In the genomic region with DNA sequence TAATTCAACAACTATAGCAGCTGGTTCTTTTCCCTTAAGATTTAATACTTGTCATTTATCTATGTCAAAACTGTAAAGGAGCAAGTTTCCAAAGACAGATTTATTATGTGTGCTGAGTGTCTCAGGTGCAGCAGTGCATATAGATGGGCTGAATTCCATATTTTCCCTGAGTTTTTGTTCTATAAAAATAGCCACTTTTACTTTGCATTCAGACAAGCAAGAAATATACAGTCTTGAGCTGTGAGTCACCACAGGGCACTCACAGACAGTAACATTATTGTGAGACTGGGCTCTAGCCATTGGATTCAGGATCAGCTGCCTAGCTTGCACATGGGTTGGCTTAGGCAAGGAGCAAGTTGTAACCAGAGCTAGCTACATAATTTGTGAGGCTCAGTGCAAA, we compare ENCODE assay signal across 11 cellular contexts.
DNase-seq lines count a peak whose midpoint lies in the region; FAIRE-seq and TF ChIP-seq lines count a peak whose summit lies in the region.
"Had no signal": no experiment of that assay in that cellular context is flagged by ENCODE, and none has a peak within 500 bp of the region (broad histone marks: within the 10 kb centered on the region; RNA-seq: fewer than 3 reads in every experiment).

No MANE protein-coding gene starts in this region.

- H3K27me3 ChIP-seq in adipocyte (replicated peaks; ENCODE audit: control insufficient read depth, insufficient read depth, low read length) (peaks cover 30% of the 10 kb centered on the region), stomach (no peaks in the 10 kb centered on the region)
- H3K27me3 ChIP-seq: gastrocnemius medialis, thyroid gland had no signal

- peak; percentile 45 for FAIRE-seq in H54 (lab: Jason Lieb, UNC)

- H3K36me3 ChIP-seq in adipocyte (ENCODE audit: control insufficient read depth, insufficient read depth, low read length, severe bottlenecking) (no peaks in the 10 kb centered on the region), stomach (no peaks in the 10 kb centered on the region)
- H3K36me3 ChIP-seq: gastrocnemius medialis, thyroid gland had no signal

- H3K4me1 ChIP-seq in adipocyte (ENCODE audit: control insufficient read depth, insufficient read depth, low read length) (peaks cover 11% of the 10 kb centered on the region), stomach (peaks cover 0 to 15% (median 6%) of the 10 kb centered on the region in 4 donors)
- H3K4me1 ChIP-seq: thyroid gland had no signal

- H3K4me3 ChIP-seq in adipocyte (ENCODE audit: low read length) (no peak overlapping the region), stomach (no peak overlapping the region)
- H3K4me3 ChIP-seq: gastrocnemius medialis, thyroid gland had no signal

- DNase-seq in H54 (ENCODE audit: insufficient read length, low spot score) (peak; percentile 65), adipocyte (ENCODE audit: low read depth) (peak; percentile 93), hippocampal formation (lab: John Stamatoyannopoulos, UW) (peak; percentile 32 to 74), stomach (no peak), SIG-M5 (lab: John Stamatoyannopoulos, UW) (no peak), NCI-H774 (lab: John Stamatoyannopoulos, UW) (no peak), NCI-H2196 (lab: John Stamatoyannopoulos, UW; ENCODE audit: unreplicated experiment) (no peak), COR-L47 (lab: John Stamatoyannopoulos, UW) (no peak)
- DNase-seq: NCI-H1105 treated with DMSO at 0.1 percent for 48 hours, thyroid gland had no signal

- no peak for TF ChIP-seq EP300 in stomach (IDR thresholded peaks at IDR 0.05)

- H3K27ac ChIP-seq in stomach: peak overlapping the region in 3 of 5 donors; percentile 9 to 38 (median 10)
- H3K27ac ChIP-seq: thyroid gland had no signal

- TF ChIP-seq CTCF in stomach (IDR thresholded peaks at IDR 0.05): no peak

- H3K9ac ChIP-seq in adipocyte (ENCODE audit: low read length): peak overlapping the region; percentile 57

- intact Hi-C loops in stomach (cut with DNase I; ENCODE audit: low total_unique reads): loop anchor here (10.0 kb wide), 1 partner anchor 166 kb away; no protein-coding TSS in a partner anchor

- TF ChIP-seq POLR2A in H54 (IDR thresholded peaks at IDR 0.05; ENCODE audit: low read depth, low read length) (no peak), stomach (IDR thresholded peaks at IDR 0.05) (no peak)

- H3K9me3 ChIP-seq in adipocyte (ENCODE audit: control insufficient read depth, low read length): peaks cover 5% of the 10 kb centered on the region
- H3K9me3 ChIP-seq in stomach: no peaks in the 10 kb centered on the region
- H3K9me3 ChIP-seq: gastrocnemius medialis, thyroid gland had no signal

Comparison
In these comparisons a context has a peak if more than half of its experiments do, and no peak if none do; other contexts are left out.
1. DNase-seq: peak in H54 (single experiment), adipocyte (single experiment) and hippocampal formation (2 of 2); none in stomach (single experiment), SIG-M5 (single experiment), NCI-H774 (single experiment), NCI-H2196 (single experiment) and COR-L47 (single experiment).